In the genomic region with DNA sequence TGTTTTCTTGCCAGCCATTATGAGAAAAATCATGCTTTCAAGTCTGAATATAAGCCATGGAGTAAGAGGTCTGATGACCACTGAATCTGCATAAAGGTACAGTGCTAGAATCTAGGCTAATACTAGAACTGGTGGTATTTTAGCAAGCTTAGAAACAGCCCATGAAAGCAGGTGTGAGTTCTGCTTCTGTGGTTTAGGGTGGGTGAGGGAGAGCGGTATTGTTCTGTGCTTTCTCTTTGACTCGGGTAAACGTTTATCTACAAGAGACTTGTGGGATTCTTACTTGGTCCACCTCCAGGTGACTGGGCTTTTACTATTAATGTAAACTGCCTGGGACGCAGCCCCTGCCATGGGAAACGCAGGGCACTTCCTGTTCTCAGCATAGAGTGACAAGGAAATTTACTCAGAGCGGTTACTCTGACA, we compare ENCODE assay signal across 8 cellular contexts. TPM values are rescaled to one million over a fixed set of nuclear protein-coding genes. Genes with fewer than 3 reads are reported as not detected.
DNase-seq lines count a peak whose midpoint lies in the region; ATAC-seq and TF ChIP-seq lines count a peak whose summit lies in the region.

No MANE protein-coding gene starts in this region.

- CTCF ChIA-PET in naive thymus-derived CD4-positive, alpha-beta T cell (lab: Charles Lee) = no interaction called here

- peak overlapping the region; percentile 26 to 86 (median 68) for H3K27ac Mint-ChIP-seq in naive thymus-derived CD4-positive, alpha-beta T cell

- no peak for TF ChIP-seq CTCF in LNCaP clone FGC (IDR thresholded peaks at IDR 0.05; ENCODE audit: control insufficient read depth, extremely low read depth, insufficient read depth)

- H3K27me3 Mint-ChIP-seq in naive thymus-derived CD4-positive, alpha-beta T cell = no peaks in the 10 kb centered on the region

- no peak overlapping the region for H3K27ac ChIP-seq in naive thymus-derived CD4-positive, alpha-beta T cell (ENCODE audit: low read depth, low read length)
- no peak overlapping the region for H3K27ac ChIP-seq in caudate nucleus (ENCODE audit: low read depth, low read length)

- ATAC-seq in GM18520 (IDR thresholded peaks at IDR 0.05; ENCODE audit: unreplicated experiment) (peak; percentile 96), GM21723 (IDR thresholded peaks at IDR 0.05; ENCODE audit: unreplicated experiment) (peak; percentile 98)
- peak; percentile 51 for ATAC-seq in naive thymus-derived CD4-positive, alpha-beta T cell

- peak overlapping the region in 7 of 10 donors; percentile 1 to 28 (median 25) for H3K4me3 Mint-ChIP-seq in naive thymus-derived CD4-positive, alpha-beta T cell

- H3K4me3 ChIP-seq in LNCaP clone FGC (ENCODE audit: low read depth, low read length) = peak overlapping the region; percentile 35
- H3K4me3 ChIP-seq in naive thymus-derived CD4-positive, alpha-beta T cell (ENCODE audit: low read length) = no peak overlapping the region

- DNase-seq in LNCaP clone FGC (ENCODE audit: low read depth) = peak; percentile 97
- peak in 1 of 9 donors; percentile 13 for DNase-seq in naive thymus-derived CD4-positive, alpha-beta T cell
- DNase-seq in medulla oblongata (ENCODE audit: extremely low spot score) = no peak
- no peak for DNase-seq in caudate nucleus (lab: John Stamatoyannopoulos, UW)
- DNase-seq in activated CD8-positive, alpha-beta memory T cell treated with anti-CD3 and anti-CD28 coated beads, Interleukin-2, amount 50 U/mL, for 48 hours = no peak
- DNase-seq in effector CD4-positive, alpha-beta T cell = no peak

- peaks cover 0 to 3% of the 10 kb centered on the region in 2 donors for H3K4me1 ChIP-seq in naive thymus-derived CD4-positive, alpha-beta T cell (ENCODE audit: control insufficient read depth in 2 of 2, insufficient read depth in 2 of 2, low read length in 2 of 2)

- H3K9me3 Mint-ChIP-seq in naive thymus-derived CD4-positive, alpha-beta T cell = no peaks in the 10 kb centered on the region

- POLR2A ChIA-PET in naive thymus-derived CD4-positive, alpha-beta T cell (lab: Charles Lee) = no interaction called here

- no peaks in the 10 kb centered on the region for H3K9me3 ChIP-seq in naive thymus-derived CD4-positive, alpha-beta T cell (ENCODE audit: control insufficient read depth in 2 of 3, low read length in 3 of 3)

- intact Hi-C loops in naive thymus-derived CD4-positive, alpha-beta T cell (cut with micrococcal nuclease) = no loop called here

- H3K27me3 ChIP-seq in naive thymus-derived CD4-positive, alpha-beta T cell (ENCODE audit: control insufficient read depth in 2 of 2, insufficient read depth in 2 of 2, low read length in 2 of 2) = no peaks in the 10 kb centered on the region

- H3K4me1 Mint-ChIP-seq in naive thymus-derived CD4-positive, alpha-beta T cell = peaks cover 10 to 31% (median 15%) of the 10 kb centered on the region in 7 donors

- H3K36me3 Mint-ChIP-seq in naive thymus-derived CD4-positive, alpha-beta T cell = peaks cover 0 to 76% (median 30%) of the 10 kb centered on the region in 5 donors

- H3K36me3 ChIP-seq in naive thymus-derived CD4-positive, alpha-beta T cell (ENCODE audit: control insufficient read depth in 2 of 3, insufficient read depth in 3 of 3, low read length in 3 of 3) = peaks cover 0 to 96% (median 3%) of the 10 kb centered on the region in 3 experiments

RNA-seq across cellular contexts. Expression of a gene that starts 55.2 kb away (rescaled TPM):
- not detected for total RNA-seq in naive thymus-derived CD4-positive, alpha-beta T cell
- not detected for polyA plus RNA-seq in naive thymus-derived CD4-positive, alpha-beta T cell
